ENCODE assay signal across 25 cellular contexts in genomic region chr6:33516726-33517125, GRCh38.
A peak's percentile ranks its signal among the peaks of the same experiment; 100 is the strongest.
DNase-seq lines count a peak whose midpoint lies in the region; ATAC-seq, FAIRE-seq and TF ChIP-seq lines count a peak whose summit lies in the region.
"Had no signal": no experiment of that assay in that cellular context is flagged by ENCODE, and none has a peak within 500 bp of the region (broad histone marks: within the 10 kb centered on the region; RNA-seq: fewer than 3 reads in every experiment).

No MANE protein-coding gene starts in this region.

- H3K27ac ChIP-seq in HepG2 (ENCODE audit: extremely low read length, insufficient read depth, low read length), result no peak overlapping the region
- no peak overlapping the region for H3K27ac ChIP-seq in right lobe of liver
- H3K27ac ChIP-seq in K562 (ENCODE audit: extremely low read depth, low read depth, low read length), result no peak overlapping the region
- H3K27ac ChIP-seq in neural progenitor cell, result no peak overlapping the region
- no peak overlapping the region for H3K27ac ChIP-seq in adrenal gland
- H3K27ac ChIP-seq: 22Rv1, BLaER1, C4-2B had no signal

- H3K9me3 ChIP-seq in HepG2 (ENCODE audit: low read length), result no peaks in the 10 kb centered on the region
- H3K9me3 ChIP-seq in right lobe of liver, result no peaks in the 10 kb centered on the region
- no peaks in the 10 kb centered on the region for H3K9me3 ChIP-seq in K562 (replicated peaks; ENCODE audit: control insufficient read depth, insufficient read depth, low read depth, low read length)
- no peaks in the 10 kb centered on the region for H3K9me3 ChIP-seq in neural progenitor cell (ENCODE audit: low read depth)
- H3K9me3 ChIP-seq in adrenal gland (replicated peaks in 1 of 3), result no peaks in the 10 kb centered on the region

- peaks cover 12% of the 10 kb centered on the region for H3K27me3 Mint-ChIP-seq in neural progenitor cell (ENCODE audit: insufficient read depth, low read depth)

- DNase-seq in HepG2 (ENCODE audit: low spot score) (no peak), right lobe of liver (no peak), K562 (ENCODE audit: extremely low read depth in 1 of 4, low spot score in 3 of 4) (no peak), neural progenitor cell (ENCODE audit: low spot score) (no peak), adrenal gland (no peak), superior temporal gyrus (ENCODE audit: extremely low spot score) (no peak)
- DNase-seq: CD4-positive, CD25-positive, alpha-beta regulatory T cell; CD8-positive, alpha-beta memory T cell; DMS 273 treated with DMSO at 0.1 percent for 48 hours; DMS79; EL; GDM1; H9 had no signal

- no TSS peak for BruUV-seq in HepG2 (replicated peaks; lab: Mats Ljungman, UMichigan)
- no TSS peak for BruUV-seq in K562 (replicated peaks; lab: Mats Ljungman, UMichigan)

- in situ Hi-C loops in HepG2 (cut with HindIII; ENCODE audit: extremely low pct_ligation_motif_present, low pct_unique_long_range_greater_than_20kb) (no loop called here), K562 (cut with MboI) (no loop called here)

- no peaks in the 10 kb centered on the region for H3K9me1 ChIP-seq in K562 (ENCODE audit: control insufficient read depth, insufficient read depth, low read length)

- no peaks in the 10 kb centered on the region for H3K36me3 Mint-ChIP-seq in neural progenitor cell
- H3K36me3 Mint-ChIP-seq: CD4-positive, CD25-positive, alpha-beta regulatory T cell; CD8-positive, alpha-beta memory T cell had no signal

- H4K20me1 ChIP-seq in HepG2 (ENCODE audit: insufficient read depth, low read length) (no peaks in the 10 kb centered on the region), K562 (replicated peaks; ENCODE audit: control insufficient read depth, insufficient read depth, low read length) (no peaks in the 10 kb centered on the region; the same call in 1 of the 2 replicates), neural progenitor cell (ENCODE audit: low read depth) (no peaks in the 10 kb centered on the region)
- H4K20me1 ChIP-seq: BLaER1 had no signal

- POLR2A ChIA-PET in HepG2 (lab: Yijun Ruan, JAX), result no interaction called here
- POLR2A ChIA-PET in K562 (lab: Yijun Ruan, JAX), result no interaction called here

- no peaks in the 10 kb centered on the region for H3K4me1 ChIP-seq in HepG2 (ENCODE audit: insufficient read depth, low read length)
- no peaks in the 10 kb centered on the region for H3K4me1 ChIP-seq in right lobe of liver
- peaks cover 0 to 14% of the 10 kb centered on the region in 2 experiments; a peak in 3 of 5 replicates for H3K4me1 ChIP-seq in K562 (replicated peaks in 1 of 2; ENCODE audit: control insufficient read depth in 2 of 2, insufficient read depth in 2 of 2, low read length in 2 of 2)
- no peaks in the 10 kb centered on the region for H3K4me1 ChIP-seq in neural progenitor cell
- H3K4me1 ChIP-seq in adrenal gland (replicated peaks in 1 of 2), result no peaks in the 10 kb centered on the region

- no peaks in the 10 kb centered on the region for H3K36me3 ChIP-seq in HepG2 (replicated peaks in 1 of 2; ENCODE audit: control insufficient read depth in 1 of 2, insufficient read depth in 2 of 2, low read length in 2 of 2)
- H3K36me3 ChIP-seq in right lobe of liver, result no peaks in the 10 kb centered on the region
- H3K36me3 ChIP-seq in K562 (ENCODE audit: control insufficient read depth, insufficient read depth, low read length), result no peaks in the 10 kb centered on the region
- no peaks in the 10 kb centered on the region for H3K36me3 ChIP-seq in neural progenitor cell
- H3K36me3 ChIP-seq in adrenal gland (replicated peaks in 1 of 2), result no peaks in the 10 kb centered on the region
- H3K36me3 ChIP-seq: BLaER1 had no signal

- TF ChIP-seq POLR2A in HepG2 (IDR thresholded peaks at IDR 0.05; ENCODE audit: insufficient read depth in 1 of 2, low read depth in 2 of 2, low read length in 2 of 2), result no peak
- TF ChIP-seq POLR2A in right lobe of liver (IDR thresholded peaks at IDR 0.05), result no peak
- TF ChIP-seq POLR2A in K562 (conservative IDR thresholded peaks at IDR 0.05), result no peak
- no peak for TF ChIP-seq POLR2A in adrenal gland (IDR thresholded peaks at IDR 0.05)

- H3K4me3 Mint-ChIP-seq in neural progenitor cell, result no peak overlapping the region
- H3K4me3 Mint-ChIP-seq: B cell; CD4-positive, CD25-positive, alpha-beta regulatory T cell; CD8-positive, alpha-beta memory T cell; GM23338; H9 had no signal

- H3F3A ChIP-seq in neural progenitor cell (ENCODE audit: low read depth), result no peaks in the 10 kb centered on the region

- 15% methylated on average over 4 of the region's 4 CpGs for WGBS in HepG2 (ENCODE audit: low lambda C conversion rate)
- 30% methylated on average over 2 of the region's 4 CpGs for WGBS in right lobe of liver (ENCODE audit: insufficient coverage, low coverage, low lambda C conversion rate, missing lambda C conversion rate)
- WGBS in K562 (ENCODE audit: insufficient coverage, low coverage, missing lambda C conversion rate), result 11% methylated on average over 4 of the region's 4 CpGs
- 64 to 77% (median 71%) methylated on average over 2 to 4 of the region's 4 CpGs for WGBS in adrenal gland, 4 donors

- H3K9ac ChIP-seq in HepG2 (ENCODE audit: insufficient read depth, low read depth, low read length) (no peak overlapping the region), K562 (ENCODE audit: insufficient read depth in 1 of 2, low read depth in 2 of 2, low read length in 2 of 2) (no peak overlapping the region), neural progenitor cell (no peak overlapping the region)
- H3K9ac ChIP-seq: BLaER1 had no signal

- H3K4me2 ChIP-seq in HepG2 (ENCODE audit: low read depth, low read length) (no peak overlapping the region), K562 (ENCODE audit: insufficient read depth, low read length) (no peak overlapping the region), neural progenitor cell (no peak overlapping the region)
- H3K4me2 ChIP-seq: BLaER1, GM23338 had no signal

- peak overlapping the region; percentile 67 for H3K27ac Mint-ChIP-seq in neural progenitor cell
- H3K27ac Mint-ChIP-seq: B cell; CD4-positive, CD25-positive, alpha-beta regulatory T cell; GM23338 had no signal

- no peak for FAIRE-seq in HepG2 (lab: Jason Lieb, UNC)
- no peak for FAIRE-seq in K562 (lab: Jason Lieb, UNC)
- FAIRE-seq: A204.1, D721Med, GM12891, GM18507 had no signal

- intact Hi-C loops in HepG2 (cut with micrococcal nuclease; ENCODE audit: unreplicated experiment) (no loop called here), right lobe of liver (cut with DNase I) (no loop called here), K562 (cut with micrococcal nuclease) (no loop called here), adrenal gland (cut with DNase I) (no loop called here)

- H2AFZ ChIP-seq in HepG2 (ENCODE audit: low read length) (no peak overlapping the region), K562 (ENCODE audit: low read depth, low read length) (no peak overlapping the region), neural progenitor cell (replicated peaks) (no peak overlapping the region)
- H2AFZ ChIP-seq: GM23338 had no signal

- H3K4me1 Mint-ChIP-seq in neural progenitor cell, result no peaks in the 10 kb centered on the region
- H3K4me1 Mint-ChIP-seq: B cell had no signal

- peaks cover 0 to 42% of the 10 kb centered on the region in 2 experiments; a peak in 3 of 5 replicates for H3K27me3 ChIP-seq in HepG2 (ENCODE audit: control insufficient read depth in 1 of 2, insufficient read depth in 2 of 2, low read length in 2 of 2)
- H3K27me3 ChIP-seq in right lobe of liver, result no peaks in the 10 kb centered on the region
- H3K27me3 ChIP-seq in K562 (ENCODE audit: control insufficient read depth in 2 of 2, insufficient read depth in 2 of 2, low read length in 2 of 2), result peaks cover 53 to 71% of the 10 kb centered on the region in 2 experiments
- no peaks in the 10 kb centered on the region for H3K27me3 ChIP-seq in neural progenitor cell
- H3K27me3 ChIP-seq in adrenal gland, result no peaks in the 10 kb centered on the region
- H3K27me3 ChIP-seq: BLaER1 had no signal

- TF ChIP-seq EP300 in HepG2 (IDR thresholded peaks at IDR 0.05; ENCODE audit: low read depth in 2 of 2, low read length in 2 of 2) (no peak), HepG2 (CRISPR knock-in tag; IDR thresholded peaks at IDR 0.05; ENCODE audit: borderline replicate concordance) (no peak), K562 (IDR thresholded peaks at IDR 0.05; ENCODE audit: low read length) (no peak)

- CTCF ChIA-PET in HepG2 (lab: Yijun Ruan, JAX; ENCODE audit: low intra/inter-chr PET ratio, low total read pairs) (no interaction called here), K562 (lab: Yijun Ruan, JAX; ENCODE audit: low intra/inter-chr PET ratio) (no interaction called here)

- TF ChIP-seq RAD21 in HepG2 (CRISPR knock-in tag; IDR thresholded peaks at IDR 0.05) (no peak), K562 (CRISPR knock-in tag; conservative IDR thresholded peaks at IDR 0.05 in 1 of 2, IDR thresholded peaks at IDR 0.05 in 1 of 2) (no peak)

- H3K4me3 ChIP-seq in HepG2 (replicated peaks in 1 of 3; ENCODE audit: insufficient read depth in 1 of 3, low read depth in 2 of 3, low read length in 3 of 3), result no peak overlapping the region
- H3K4me3 ChIP-seq in right lobe of liver, result no peak overlapping the region
- no peak overlapping the region for H3K4me3 ChIP-seq in K562
- no peak overlapping the region for H3K4me3 ChIP-seq in neural progenitor cell
- no peak overlapping the region for H3K4me3 ChIP-seq in adrenal gland
- H3K4me3 ChIP-seq: BLaER1, GM23338 had no signal

- no peaks in the 10 kb centered on the region for H3K9me3 Mint-ChIP-seq in neural progenitor cell
- H3K9me3 Mint-ChIP-seq: CD8-positive, alpha-beta memory T cell had no signal

- no peak for TF ChIP-seq CTCF in HepG2 (CRISPR knock-in tag; IDR thresholded peaks at IDR 0.05)
- no peak for TF ChIP-seq CTCF in right lobe of liver (IDR thresholded peaks at IDR 0.05)
- TF ChIP-seq CTCF in K562 (IDR thresholded peaks at IDR 0.05 in 2 of 3, conservative IDR thresholded peaks at IDR 0.05 in 1 of 3; ENCODE audit: insufficient read depth in 2 of 3, low read depth in 1 of 3, low read length in 3 of 3), result no peak
- no peak for TF ChIP-seq CTCF in neural progenitor cell (IDR thresholded peaks at IDR 0.05)
- TF ChIP-seq CTCF in adrenal gland (IDR thresholded peaks at IDR 0.05), result no peak

- ATAC-seq in HepG2, result no peak
- ATAC-seq in right lobe of liver, result no peak
- no peak for ATAC-seq in K562
- ATAC-seq in HG02852 (IDR thresholded peaks at IDR 0.05; ENCODE audit: unreplicated experiment), result no peak
- no peak for ATAC-seq in HG03460 (IDR thresholded peaks at IDR 0.05; ENCODE audit: unreplicated experiment)
- ATAC-seq: GM23338, HCT116 had no signal

- H3K79me2 ChIP-seq in HepG2 (ENCODE audit: insufficient read depth, low read length) (no peaks in the 10 kb centered on the region), K562 (ENCODE audit: control insufficient read depth, insufficient read depth, low read length) (no peaks in the 10 kb centered on the region), neural progenitor cell (ENCODE audit: low read depth) (no peaks in the 10 kb centered on the region)

TF ChIP-seq in HepG2, 621 proteins besides CTCF, POLR2A, EP300 and RAD21 (continues in another document):
- no peak for TF ChIP-seq ZFP37 (CRISPR knock-in tag; IDR thresholded peaks at IDR 0.05; ENCODE audit: borderline replicate concordance)
- no peak for TF ChIP-seq SMYD3 (CRISPR knock-in tag; IDR thresholded peaks at IDR 0.05)
- no peak for TF ChIP-seq ZFP36L1 (CRISPR knock-in tag; IDR thresholded peaks at IDR 0.05)

TF ChIP-seq in K562, 482 proteins besides CTCF, POLR2A, EP300 and RAD21 (continues in another document):
- TF ChIP-seq ZNF76 (CRISPR knock-in tag; IDR thresholded peaks at IDR 0.05; ENCODE audit: borderline replicate concordance), result no peak

Comparison
In these comparisons a context has a peak if more than half of its experiments do, and no peak if none do; other contexts are left out.
1. Of the 241 proteins assayed by ChIP-seq in both HepG2 and K562: peak only in HepG2: none; only in K562: none; in both: CEBPB and CEBPG; in neither: 239.